Comparison of ENCODE assay signal across 17 cellular contexts in genomic region chr2:119940856-119941255, GRCh38.
A peak's percentile ranks its signal among the peaks of the same experiment; 100 is the strongest.
DNase-seq lines count a peak whose midpoint lies in the region; ATAC-seq and TF ChIP-seq lines count a peak whose summit lies in the region.
"Had no signal": no experiment of that assay in that cellular context is flagged by ENCODE, and none has a peak within 500 bp of the region (broad histone marks: within the 10 kb centered on the region; RNA-seq: fewer than 3 reads in every experiment).

No MANE protein-coding gene starts in this region.

- peak overlapping the region; percentile 2 for H3K27ac ChIP-seq in CD4-positive, CD25-positive, alpha-beta regulatory T cell (ENCODE audit: insufficient read depth, low read length, poor library complexity, severe bottlenecking)
- H3K27ac ChIP-seq: BLaER1 treated with 17β-estradiol and CSF1 and Interleukin-3, amounts not matched to agents 10 nM and 100 nM; GM23248; HL-60 had no signal

- DNase-seq in CD4-positive, CD25-positive, alpha-beta regulatory T cell = no peak
- DNase-seq in adipocyte (ENCODE audit: low read depth) (peak; percentile 52), fibroblast of pulmonary artery (ENCODE audit: low read depth) (peak; percentile 13), natural killer cell (no peak), lower leg skin (ENCODE audit: low spot score in 2 of 2) (no peak), WTC11 (ENCODE audit: low spot score) (no peak), NCI-H2171 treated with DMSO at 0.1 percent for 48 hours (lab: John Stamatoyannopoulos, UW) (no peak)
- DNase-seq: 8988T; CD4-positive, alpha-beta T cell; COR-L47; DND-41; GDM1; GM23248 had no signal

- H3K27ac Mint-ChIP-seq in CD4-positive, CD25-positive, alpha-beta regulatory T cell = peak overlapping the region in 1 of 3 donors; percentile 15
- H3K27ac Mint-ChIP-seq in natural killer cell = peak overlapping the region; percentile 83 to 97
- H3K27ac Mint-ChIP-seq in WTC11 = no peak overlapping the region
- H3K27ac Mint-ChIP-seq: CD4-positive, alpha-beta T cell had no signal

- peaks cover 0 to 6% (median 0%) of the 10 kb centered on the region in 7 donors for H3K9me3 Mint-ChIP-seq in CD4-positive, CD25-positive, alpha-beta regulatory T cell
- H3K9me3 Mint-ChIP-seq in natural killer cell (no peaks in the 10 kb centered on the region), WTC11 (no peaks in the 10 kb centered on the region)
- H3K9me3 Mint-ChIP-seq: CD4-positive, alpha-beta T cell had no signal

- H3K27me3 ChIP-seq in CD4-positive, CD25-positive, alpha-beta regulatory T cell (ENCODE audit: control insufficient read depth, insufficient read depth, low read length) = no peaks in the 10 kb centered on the region
- no peaks in the 10 kb centered on the region for H3K27me3 ChIP-seq in adipocyte (replicated peaks; ENCODE audit: control insufficient read depth, insufficient read depth, low read length)
- H3K27me3 ChIP-seq: BLaER1 treated with 17β-estradiol and CSF1 and Interleukin-3, amounts not matched to agents 10 nM and 100 nM had no signal

- no peak for TF ChIP-seq POLR2A in lower leg skin (IDR thresholded peaks at IDR 0.05)

- peaks cover 50% of the 10 kb centered on the region for H3K36me3 ChIP-seq in CD4-positive, CD25-positive, alpha-beta regulatory T cell (ENCODE audit: control insufficient read depth, insufficient read depth, low read length)
- peaks cover 20% of the 10 kb centered on the region for H3K36me3 ChIP-seq in adipocyte (ENCODE audit: control insufficient read depth, insufficient read depth, low read length, severe bottlenecking)

- TF ChIP-seq CTCF in fibroblast of pulmonary artery (IDR thresholded peaks at IDR 0.05; ENCODE audit: low read length, missing control alignments) = no peak
- no peak for TF ChIP-seq CTCF in natural killer cell (IDR thresholded peaks at IDR 0.05)
- TF ChIP-seq CTCF in lower leg skin (IDR thresholded peaks at IDR 0.05) = no peak
- no peak for TF ChIP-seq CTCF in WTC11 (IDR thresholded peaks at IDR 0.05)

- H3K4me3 Mint-ChIP-seq in CD4-positive, CD25-positive, alpha-beta regulatory T cell = no peak overlapping the region
- H3K4me3 Mint-ChIP-seq in natural killer cell = peak overlapping the region; percentile 74
- H3K4me3 Mint-ChIP-seq in WTC11 = no peak overlapping the region
- H3K4me3 Mint-ChIP-seq: CD4-positive, alpha-beta T cell had no signal

- no peaks in the 10 kb centered on the region for H3K27me3 Mint-ChIP-seq in CD4-positive, CD25-positive, alpha-beta regulatory T cell
- H3K27me3 Mint-ChIP-seq in natural killer cell (ENCODE audit: low read depth in 2 of 2) (no peaks in the 10 kb centered on the region), WTC11 (ENCODE audit: low read depth) (no peaks in the 10 kb centered on the region)
- H3K27me3 Mint-ChIP-seq: CD4-positive, alpha-beta T cell had no signal

- H3K4me1 ChIP-seq in CD4-positive, CD25-positive, alpha-beta regulatory T cell (ENCODE audit: control insufficient read depth, insufficient read depth, low read length, poor library complexity, severe bottlenecking) = peaks cover 18% of the 10 kb centered on the region
- no peaks in the 10 kb centered on the region for H3K4me1 ChIP-seq in adipocyte (ENCODE audit: control insufficient read depth, insufficient read depth, low read length)
- H3K4me1 ChIP-seq: BLaER1 treated with 17β-estradiol and CSF1 and Interleukin-3, amounts not matched to agents 10 nM and 100 nM had no signal

- intact Hi-C loops in natural killer cell (cut with micrococcal nuclease) = loop anchor here (5.0 kb wide), 3 partner anchors 79 to 184 kb away; partner anchors contain the start of gene PTPN4
- intact Hi-C loops in lower leg skin (cut with DNase I; ENCODE audit: low total_unique reads) = no loop called here

- POLR2A ChIA-PET in WTC11 (lab: Charles Lee) = no interaction called here

- peaks cover 59% of the 10 kb centered on the region for H3K36me3 Mint-ChIP-seq in CD4-positive, CD25-positive, alpha-beta regulatory T cell
- H3K36me3 Mint-ChIP-seq in natural killer cell (peaks cover 16% of the 10 kb centered on the region), WTC11 (peaks cover 20% of the 10 kb centered on the region)

- CTCF ChIA-PET in WTC11 (lab: Charles Lee) = interaction anchor here (0.6 kb wide), 1 partner anchor 814 kb away, joined by 3 read pairs; no protein-coding TSS in a partner anchor

- H3K4me3 ChIP-seq in CD4-positive, CD25-positive, alpha-beta regulatory T cell (ENCODE audit: low read depth, low read length) = no peak overlapping the region
- H3K4me3 ChIP-seq in adipocyte (ENCODE audit: low read length) (no peak overlapping the region), fibroblast of pulmonary artery (replicated peaks; ENCODE audit: low read depth, low read length) (no peak overlapping the region), lower leg skin (ENCODE audit: low read depth, poor library complexity, severe bottlenecking) (no peak overlapping the region)
- H3K4me3 ChIP-seq: BLaER1 treated with 17β-estradiol and CSF1 and Interleukin-3, amounts not matched to agents 10 nM and 100 nM; GM23248 had no signal

- no peak overlapping the region for H3K9ac ChIP-seq in adipocyte (ENCODE audit: low read length)
- H3K9ac ChIP-seq: BLaER1 treated with 17β-estradiol and CSF1 and Interleukin-3, amounts not matched to agents 10 nM and 100 nM; GM23248 had no signal

- no peak for ATAC-seq in CD4-positive, CD25-positive, alpha-beta regulatory T cell (ENCODE audit: low read depth in 2 of 2)
- no peak for ATAC-seq in natural killer cell
- no peak for ATAC-seq in WTC11
- ATAC-seq in HG03571 (IDR thresholded peaks at IDR 0.05; ENCODE audit: unreplicated experiment) = no peak
- ATAC-seq: HCT116 had no signal

- H3K9me3 ChIP-seq in CD4-positive, CD25-positive, alpha-beta regulatory T cell (ENCODE audit: control insufficient read depth in 2 of 2, low read length in 2 of 2) = no peaks in the 10 kb centered on the region
- H3K9me3 ChIP-seq in adipocyte (ENCODE audit: control insufficient read depth, low read length) = no peaks in the 10 kb centered on the region
- H3K9me3 ChIP-seq: BLaER1 treated with 17β-estradiol and CSF1 and Interleukin-3, amounts not matched to agents 10 nM and 100 nM had no signal

- H3K4me1 Mint-ChIP-seq in CD4-positive, CD25-positive, alpha-beta regulatory T cell = peaks cover 41 to 69% (median 49%) of the 10 kb centered on the region in 4 donors
- H3K4me1 Mint-ChIP-seq in natural killer cell = peaks cover 77 to 79% of the 10 kb centered on the region in 2 donors
- H3K4me1 Mint-ChIP-seq in WTC11 = no peaks in the 10 kb centered on the region

TF ChIP-seq in WTC11, 78 proteins besides CTCF, POLR2A, EP300 and RAD21:
- TF ChIP-seq GABPB1 (CRISPR knock-in tag; IDR thresholded peaks at IDR 0.05) (no peak), NR1H2 (CRISPR knock-in tag; IDR thresholded peaks at IDR 0.05) (no peak), ATF6 (CRISPR knock-in tag; IDR thresholded peaks at IDR 0.05) (no peak), TEAD4 (CRISPR knock-in tag; IDR thresholded peaks at IDR 0.05) (no peak), EMX1 (CRISPR knock-in tag; IDR thresholded peaks at IDR 0.05) (no peak), OVOL2 (CRISPR knock-in tag; IDR thresholded peaks at IDR 0.05; ENCODE audit: borderline replicate concordance) (no peak), MXD4 (CRISPR knock-in tag; IDR thresholded peaks at IDR 0.05; ENCODE audit: borderline replicate concordance) (no peak), CREM (CRISPR knock-in tag; IDR thresholded peaks at IDR 0.05) (no peak), JAZF1 (CRISPR knock-in tag; IDR thresholded peaks at IDR 0.05) (no peak), HMGA2 (CRISPR knock-in tag; IDR thresholded peaks at IDR 0.05) (no peak), E2F5 (CRISPR knock-in tag; IDR thresholded peaks at IDR 0.05) (no peak), ZNF396 (CRISPR knock-in tag; IDR thresholded peaks at IDR 0.05; ENCODE audit: borderline replicate concordance) (no peak)
- TF ChIP-seq, protein P1, sequence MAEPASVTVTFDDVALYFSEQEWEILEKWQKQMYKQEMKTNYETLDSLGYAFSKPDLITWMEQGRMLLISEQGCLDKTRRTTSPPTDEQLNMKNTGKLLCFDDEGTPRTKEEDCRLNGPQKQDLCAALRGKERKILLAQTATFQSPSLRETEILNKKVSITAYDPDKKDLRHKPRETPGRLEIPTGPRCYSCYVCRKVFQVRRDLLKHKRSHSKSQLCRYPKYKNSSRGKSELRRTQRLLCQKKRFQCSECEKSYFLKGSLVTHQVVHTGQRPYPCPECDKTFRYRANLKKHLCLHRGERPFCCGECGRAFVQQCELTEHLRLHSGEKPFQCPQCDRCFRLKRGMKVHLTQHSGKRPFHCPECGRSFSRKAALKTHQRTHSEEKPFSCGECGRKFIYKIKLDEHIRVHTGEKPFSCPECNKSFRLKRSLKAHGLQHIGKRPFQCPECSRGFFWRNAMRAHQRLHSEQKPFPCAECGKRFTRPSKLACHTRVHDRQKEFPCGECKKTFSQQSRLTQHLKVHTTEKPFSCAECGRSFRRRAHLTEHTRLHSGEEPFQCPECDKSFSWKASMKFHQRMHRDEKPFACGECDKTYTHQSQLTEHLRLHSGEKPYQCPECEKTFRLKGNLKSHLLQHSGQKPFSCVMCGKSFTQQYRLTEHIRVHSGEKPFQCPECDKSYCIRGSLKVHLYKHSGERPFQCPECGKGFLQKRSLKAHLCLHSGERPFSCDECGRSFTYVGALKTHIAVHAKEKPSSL (CRISPR knock-in tag; conservative IDR thresholded peaks at IDR 0.05) = no peak

Comparison
In these comparisons a context has a peak if more than half of its experiments do, and no peak if none do; other contexts are left out.
1. DNase-seq: peak in adipocyte (single experiment) and fibroblast of pulmonary artery (single experiment); none in CD4-positive, CD25-positive, alpha-beta regulatory T cell (0 of 3), natural killer cell (single experiment), lower leg skin (0 of 2), WTC11 (single experiment) and NCI-H2171 treated with DMSO at 0.1 percent for 48 hours (single experiment).